In genomic region chr3:34679050-34679449, GRCh38 we compare ENCODE assay signal across 7 cellular contexts.
DNase-seq lines count a peak whose midpoint lies in the region; ATAC-seq, FAIRE-seq and TF ChIP-seq lines count a peak whose summit lies in the region.
"Not testable (repeated sequence)": the region's sequence is repeated elsewhere in the genome, so short reads cannot be mapped to it uniquely, and the experiment has no call there.

No MANE protein-coding gene starts in this region.

- H3K4me3 ChIP-seq in Caco-2 (ENCODE audit: low read depth, low read length); HUES6 (ENCODE audit: low read depth, low read length); SK-N-MC; K562; hepatocyte: not testable (repeated sequence)

- not testable (repeated sequence) for H4K20me1 ChIP-seq in K562 (replicated peaks; ENCODE audit: control insufficient read depth, insufficient read depth, low read length); hepatocyte (ENCODE audit: insufficient read depth, poor library complexity, severe bottlenecking)

- not testable (repeated sequence) for H3K36me3 ChIP-seq in Caco-2 (ENCODE audit: control insufficient read depth, insufficient read depth, low read length); HUES6 (ENCODE audit: control insufficient read depth, insufficient read depth, low read length); SK-N-MC (ENCODE audit: insufficient read depth, low read length); K562 (ENCODE audit: control insufficient read depth, insufficient read depth, low read length); hepatocyte (replicated peaks; ENCODE audit: insufficient read depth, low read depth)

- H3K27ac Mint-ChIP-seq in Caco-2 (ENCODE audit: unreplicated experiment) (peak overlapping the region; percentile 2), mesothelial cell of epicardium (peak overlapping the region; percentile 28)

- 0 out of 2 replicates have a peak overlapping the region, but pooled peaks have one; percentile 48 for H2AFZ ChIP-seq in K562 (ENCODE audit: low read depth, low read length)
- H2AFZ ChIP-seq in hepatocyte = not testable (repeated sequence)

- H3K9me3 Mint-ChIP-seq in Caco-2 (ENCODE audit: unreplicated experiment) (peaks cover 28% of the 10 kb centered on the region), mesothelial cell of epicardium (peaks cover 23% of the 10 kb centered on the region)

- not testable (repeated sequence) for H3K4me1 Mint-ChIP-seq in Caco-2 (ENCODE audit: low read depth, unreplicated experiment); mesothelial cell of epicardium

- peak; percentile 60 for FAIRE-seq in K562 (lab: Jason Lieb, UNC)

- not testable (repeated sequence) for TF ChIP-seq RAD21 in K562 (CRISPR knock-in tag; conservative IDR thresholded peaks at IDR 0.05 in 1 of 2, IDR thresholded peaks at IDR 0.05 in 1 of 2)

- peaks cover 19% of the 10 kb centered on the region; the same call in 1 of the 2 replicates for H3K9me3 ChIP-seq in Caco-2
- peaks cover 30% of the 10 kb centered on the region for H3K9me3 ChIP-seq in HUES6 (ENCODE audit: control insufficient read depth, insufficient read depth, low read depth, low read length)
- not testable (repeated sequence) for H3K9me3 ChIP-seq in SK-N-MC (ENCODE audit: low read depth, low read length); K562 (replicated peaks; ENCODE audit: control insufficient read depth, insufficient read depth, low read depth, low read length); hepatocyte (ENCODE audit: low read depth)

- DNase-seq in Caco-2 = peak; percentile 42 to 62
- not testable (repeated sequence) for DNase-seq in SK-N-MC (ENCODE audit: low read depth, low spot score); mesothelial cell of epicardium (ENCODE audit: low spot score in 2 of 2, unreplicated experiment in 2 of 2)
- DNase-seq in K562 (ENCODE audit: extremely low read depth in 1 of 4, low spot score in 3 of 4) = peak in 2 of 4 experiments; percentile 23 to 76
- peak; percentile 54 to 86 for DNase-seq in erythroblast (lab: John Stamatoyannopoulos, UW)
- DNase-seq in hepatocyte (ENCODE audit: low spot score) = peak; percentile 23

- peak overlapping the region; percentile 28 for H3K4me3 Mint-ChIP-seq in Caco-2 (ENCODE audit: unreplicated experiment)
- H3K4me3 Mint-ChIP-seq in mesothelial cell of epicardium = not testable (repeated sequence)

- TF ChIP-seq POLR2A in K562 (conservative IDR thresholded peaks at IDR 0.05); erythroblast (IDR thresholded peaks at IDR 0.05; ENCODE audit: low read length): not testable (repeated sequence)

- H3K4me1 ChIP-seq in Caco-2 (peaks cover 18% of the 10 kb centered on the region), hepatocyte (ENCODE audit: insufficient read depth) (peaks cover 17% of the 10 kb centered on the region)
- H3K4me1 ChIP-seq in HUES6 (ENCODE audit: control insufficient read depth, insufficient read depth, low read length); K562 (replicated peaks in 1 of 2; ENCODE audit: control insufficient read depth in 2 of 2, insufficient read depth in 2 of 2, low read length in 2 of 2): not testable (repeated sequence)

- H3K36me3 Mint-ChIP-seq in Caco-2 (ENCODE audit: insufficient read depth, unreplicated experiment); mesothelial cell of epicardium: not testable (repeated sequence)

- not testable (repeated sequence) for H3K9me2 ChIP-seq in hepatocyte (replicated peaks; ENCODE audit: insufficient read depth)

- CTCF ChIA-PET in Caco-2 (lab: Charles Lee); K562 (lab: Yijun Ruan, JAX; ENCODE audit: low intra/inter-chr PET ratio): not testable (repeated sequence)

- in situ Hi-C loops in K562 (cut with MboI) = loop anchor here (10.0 to 25.0 kb wide), 2 partner anchors 414 to 667 kb away; no protein-coding TSS in a partner anchor

- TF ChIP-seq EP300 in K562 (IDR thresholded peaks at IDR 0.05; ENCODE audit: low read length) = peak; percentile 55; the same call in 1 of the 2 replicates

- intact Hi-C loops in Caco-2 (cut with micrococcal nuclease; ENCODE audit: unreplicated experiment) = loop anchor here (2.0 kb wide), 1 partner anchor 106 kb away; no protein-coding TSS in a partner anchor
- intact Hi-C loops in K562 (cut with micrococcal nuclease) = not testable (repeated sequence)

- TSS peak; percentile 24 for BruUV-seq in Caco-2 (replicated peaks; lab: Mats Ljungman, UMichigan)
- not testable (repeated sequence) for BruUV-seq in K562 (replicated peaks; lab: Mats Ljungman, UMichigan)

- TF ChIP-seq CTCF in Caco-2 (IDR thresholded peaks at IDR 0.05; ENCODE audit: insufficient read depth in 1 of 2, low read depth in 1 of 2, low read length in 1 of 2, severe bottlenecking in 1 of 2, unreplicated experiment in 1 of 2); K562 (IDR thresholded peaks at IDR 0.05 in 2 of 3, conservative IDR thresholded peaks at IDR 0.05 in 1 of 3; ENCODE audit: insufficient read depth in 2 of 3, low read depth in 1 of 3, low read length in 3 of 3); hepatocyte (IDR thresholded peaks at IDR 0.05; ENCODE audit: poor library complexity); mesothelial cell of epicardium (IDR thresholded peaks at IDR 0.05; ENCODE audit: unreplicated experiment): not testable (repeated sequence)

- WGBS in K562 (ENCODE audit: insufficient coverage, low coverage, missing lambda C conversion rate) = 0% methylated on average over 1 of the region's 1 CpG
- 68% methylated on average over 1 of the region's 1 CpG for WGBS in hepatocyte (ENCODE audit: low lambda C conversion rate, missing lambda C conversion rate)

- peak; percentile 68 for ATAC-seq in K562

- H3K27me3 Mint-ChIP-seq in Caco-2 (ENCODE audit: insufficient read depth, unreplicated experiment); mesothelial cell of epicardium (ENCODE audit: low read depth): not testable (repeated sequence)

- H3K27ac ChIP-seq in HUES6 (ENCODE audit: low read depth, low read length) (peak overlapping the region; percentile 28; the same call in 1 of the 2 replicates), SK-N-MC (peak overlapping the region; percentile 60), K562 (ENCODE audit: extremely low read depth, low read depth, low read length) (0 out of 3 replicates have a peak overlapping the region, but pooled peaks have one; percentile 20), hepatocyte (peak overlapping the region; percentile 83)

- not testable (repeated sequence) for H3K27me3 ChIP-seq in Caco-2 (replicated peaks; ENCODE audit: control insufficient read depth, insufficient read depth, low read length); HUES6 (ENCODE audit: control insufficient read depth, insufficient read depth, low read length); K562 (ENCODE audit: control insufficient read depth in 2 of 2, insufficient read depth in 2 of 2, low read length in 2 of 2); hepatocyte

- peak overlapping the region; percentile 46 for H3K9ac ChIP-seq in HUES6 (ENCODE audit: low read length)
- H3K9ac ChIP-seq in SK-N-MC (ENCODE audit: insufficient read length); K562 (ENCODE audit: insufficient read depth in 1 of 2, low read depth in 2 of 2, low read length in 2 of 2): not testable (repeated sequence)

- POLR2A ChIA-PET in Caco-2 (lab: Charles Lee); K562 (lab: Yijun Ruan, JAX): not testable (repeated sequence)

- H3K4me2 ChIP-seq in K562 (ENCODE audit: insufficient read depth, low read length) (peak overlapping the region; percentile 35; the same call in 1 of the 2 replicates), hepatocyte (peak overlapping the region; percentile 17)

- not testable (repeated sequence) for H3K9me1 ChIP-seq in K562 (ENCODE audit: control insufficient read depth, insufficient read depth, low read length)

- not testable (repeated sequence) for H3K79me2 ChIP-seq in K562 (ENCODE audit: control insufficient read depth, insufficient read depth, low read length); hepatocyte

TF ChIP-seq in K562, 482 proteins besides CTCF, POLR2A, EP300 and RAD21 (continues in another document):
- TF ChIP-seq MTA2 (IDR thresholded peaks at IDR 0.05; ENCODE audit: low read depth) = peak; percentile 39; the same call in 1 of the 2 replicates
- peak; percentile 73 for TF ChIP-seq ARID1B (IDR thresholded peaks at IDR 0.05)
- TF ChIP-seq TCF3 (CRISPR knock-in tag; IDR thresholded peaks at IDR 0.05) = peak; percentile 89
- TF ChIP-seq GATA2 (CRISPR knock-in tag; IDR thresholded peaks at IDR 0.05) = peak; percentile 62; the same call in 1 of the 2 replicates
- TF ChIP-seq VEZF1 (CRISPR knock-in tag; IDR thresholded peaks at IDR 0.05) = peak; percentile 53; the same call in 1 of the 2 replicates

Comparison
In these comparisons a context has a peak if more than half of its experiments do, and no peak if none do; other contexts are left out.
1. H3K27ac ChIP-seq: peak in every context shown above with its lines; median percentile 83 in hepatocyte; 60 in SK-N-MC; 28 in HUES6; 20 in K562.